ENCODE assay signal across 24 cellular contexts in genomic region chr11:101563166-101563565, GRCh38. TPM values are rescaled to one million over a fixed set of nuclear protein-coding genes. Genes with fewer than 3 reads are reported as not detected.
A peak's percentile ranks its signal among the peaks of the same experiment; 100 is the strongest.
DNase-seq lines count a peak whose midpoint lies in the region; FAIRE-seq and TF ChIP-seq lines count a peak whose summit lies in the region.
"Had no signal": no experiment of that assay in that cellular context is flagged by ENCODE, and none has a peak within 500 bp of the region (broad histone marks: within the 10 kb centered on the region; RNA-seq: fewer than 3 reads in every experiment).

No MANE protein-coding gene starts in this region.

- H2AFZ ChIP-seq in fibroblast of lung (ENCODE audit: low read length), result no peak overlapping the region

- H3K79me2 ChIP-seq in fibroblast of lung (ENCODE audit: control insufficient read depth, insufficient read depth, low read length), result peaks cover 12% of the 10 kb centered on the region

- FAIRE-seq in HTR-8/SVneo (lab: Jason Lieb, UNC), result peak; percentile 68
- FAIRE-seq: A549, D721Med, G401.6, GM12878, GM12892, GM19239 had no signal

- H3K4me1 ChIP-seq in fibroblast of lung (ENCODE audit: control insufficient read depth, extremely low read depth, insufficient read depth, low read length), result peaks cover 3% of the 10 kb centered on the region
- H3K4me1 ChIP-seq: A549 had no signal

- no peaks in the 10 kb centered on the region for H3K36me3 ChIP-seq in fibroblast of lung (ENCODE audit: control insufficient read depth, insufficient read depth, low read length)
- H3K36me3 ChIP-seq: BLaER1 treated with 17β-estradiol and CSF1 and Interleukin-3, amounts not matched to agents 10 nM and 100 nM had no signal

- DNase-seq in HTR-8/SVneo (ENCODE audit: insufficient read length, low spot score), result no peak
- DNase-seq in fibroblast of lung (ENCODE audit: low read depth in 2 of 2), result no peak
- peak; percentile 8 to 31 for DNase-seq in foreskin fibroblast
- no peak for DNase-seq in NCI-H748 treated with DMSO at 0.1 percent for 48 hours (lab: John Stamatoyannopoulos, UW)
- DNase-seq in activated T-cell treated with anti-CD3 and anti-CD28 coated beads, Interleukin-2, amount 50 U/mL, for 48 hours, result no peak
- DNase-seq in GM13977 (ENCODE audit: low spot score), result no peak
- DNase-seq: AML-193; Caco-2; Calu3; CD4-positive, alpha-beta T cell; CD8-positive, alpha-beta T cell; DMS79 treated with DMSO at 0.1 percent for 48 hours; GF-D8 had no signal

- H3K9me3 ChIP-seq in fibroblast of lung (ENCODE audit: control insufficient read depth, insufficient read depth, low read depth, low read length), result no peaks in the 10 kb centered on the region
- H3K9me3 ChIP-seq: A549; BLaER1 treated with 17β-estradiol and CSF1 and Interleukin-3, amounts not matched to agents 10 nM and 100 nM; Caco-2 had no signal

- no peak overlapping the region for H3K4me3 ChIP-seq in fibroblast of lung (replicated peaks in 1 of 4; ENCODE audit: control extremely low read depth in 1 of 4, insufficient read depth in 1 of 4, low read depth in 3 of 4, low read length in 4 of 4)
- no peak overlapping the region for H3K4me3 ChIP-seq in foreskin fibroblast (ENCODE audit: low read depth in 1 of 2, low read length in 2 of 2)
- H3K4me3 ChIP-seq: A549; BLaER1 treated with 17β-estradiol and CSF1 and Interleukin-3, amounts not matched to agents 10 nM and 100 nM; GM12878 had no signal

- H3K27ac ChIP-seq in fibroblast of lung (ENCODE audit: insufficient read depth, low read length), result peak overlapping the region; percentile 28
- H3K27ac ChIP-seq: 22Rv1; A549; BLaER1 treated with 17β-estradiol and CSF1 and Interleukin-3, amounts not matched to agents 10 nM and 100 nM; C4-2B had no signal

- H3K4me2 ChIP-seq in fibroblast of lung (ENCODE audit: extremely low read depth, insufficient read depth, low read length), result peak overlapping the region; percentile 44
- H3K4me2 ChIP-seq: A549; BLaER1 treated with 17β-estradiol and CSF1 and Interleukin-3, amounts not matched to agents 10 nM and 100 nM had no signal

- TF ChIP-seq CTCF in fibroblast of lung (conservative IDR thresholded peaks at IDR 0.05 in 1 of 2, IDR thresholded peaks at IDR 0.05 in 1 of 2; ENCODE audit: low read depth in 1 of 2, low read length in 2 of 2) (no peak), foreskin fibroblast (IDR thresholded peaks at IDR 0.05; ENCODE audit: low read depth, low read length) (no peak), GM13977 (IDR thresholded peaks at IDR 0.05; ENCODE audit: extremely low read depth, insufficient read depth, missing control alignments) (no peak)

- H4K20me1 ChIP-seq in fibroblast of lung (ENCODE audit: control insufficient read depth, extremely low read depth, insufficient read depth, low read length), result no peaks in the 10 kb centered on the region
- H4K20me1 ChIP-seq: BLaER1 treated with 17β-estradiol and CSF1 and Interleukin-3, amounts not matched to agents 10 nM and 100 nM had no signal

- in situ Hi-C loops in GM13977 (cut with MboI; ENCODE audit: low pct_unique_long_range_greater_than_20kb, low sequenced_read_pairs, unreplicated experiment), result no loop called here

- no peaks in the 10 kb centered on the region for H3K27me3 ChIP-seq in fibroblast of lung (ENCODE audit: control insufficient read depth, insufficient read depth, low read length)
- H3K27me3 ChIP-seq: BLaER1 treated with 17β-estradiol and CSF1 and Interleukin-3, amounts not matched to agents 10 nM and 100 nM had no signal

- H3K9ac ChIP-seq in fibroblast of lung (ENCODE audit: insufficient read depth, low read length), result no peak overlapping the region
- H3K9ac ChIP-seq: BLaER1 treated with 17β-estradiol and CSF1 and Interleukin-3, amounts not matched to agents 10 nM and 100 nM had no signal

RNA-seq across cellular contexts. Expression of gene TRPC6, which starts 20.6 kb away (rescaled TPM):
- total RNA-seq in fibroblast of lung, result 1.5 and 4.6 TPM in 2 replicates
- 0.91 and 26.4 TPM in 2 replicates for polyA plus RNA-seq in fibroblast of lung
- 0.82 and 19.0 TPM in 2 replicates for polyA plus RNA-seq in fibroblast of lung (2012)
- polyA minus RNA-seq in fibroblast of lung (ENCODE audit: low replicate concordance), result 0.56 and 10.1 TPM in 2 replicates
- total RNA-seq: A172; B cell; Calu3; CD4-positive, alpha-beta T cell; CD8-positive, alpha-beta T cell; GM12878 had no signal
- polyA plus RNA-seq: GM12878 had no signal

Comparison
In these comparisons a context has a peak if more than half of its experiments do, and no peak if none do; other contexts are left out.
1. DNase-seq: peak in foreskin fibroblast (2 of 2); none in HTR-8/SVneo (single experiment), fibroblast of lung (0 of 2), NCI-H748 treated with DMSO at 0.1 percent for 48 hours (single experiment), activated T-cell treated with anti-CD3 and anti-CD28 coated beads, Interleukin-2, amount 50 U/mL, for 48 hours (0 of 2) and GM13977 (single experiment).